In the genomic region with DNA sequence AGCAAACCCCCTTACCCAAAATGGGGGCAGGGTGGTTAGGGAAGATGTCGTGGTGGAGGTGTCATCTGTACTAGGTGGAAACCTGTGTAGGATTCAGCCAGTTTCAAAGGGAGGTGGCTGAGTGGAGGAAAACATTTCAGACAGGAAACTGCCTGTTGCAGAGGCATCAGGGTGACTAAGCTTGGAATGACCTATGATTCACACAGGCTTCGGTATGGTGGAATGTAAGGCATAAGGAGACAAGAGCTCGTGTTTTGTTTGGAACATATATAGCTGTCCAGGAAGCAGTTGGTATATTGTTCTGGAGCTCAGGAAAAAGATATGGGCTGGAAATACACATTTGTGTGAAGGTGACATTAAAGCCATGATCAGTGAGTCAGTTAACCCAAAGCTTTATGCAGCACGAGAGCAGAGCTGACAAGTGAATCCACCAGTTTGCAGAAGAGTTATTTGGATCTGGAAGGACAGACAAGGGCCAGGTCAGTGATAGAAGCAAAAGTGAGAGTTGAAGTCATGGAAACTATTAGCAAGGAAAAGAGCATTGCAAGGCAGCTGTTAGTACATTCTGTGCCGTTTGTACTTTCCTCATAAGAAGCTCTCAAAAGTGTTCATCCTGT, we compare ENCODE assay signal across 8 cellular contexts. TPM values are rescaled to one million over a fixed set of nuclear protein-coding genes. Genes with fewer than 3 reads are reported as not detected.
A peak's percentile ranks its signal among the peaks of the same experiment; 100 is the strongest.
DNase-seq lines count a peak whose midpoint lies in the region; ATAC-seq, FAIRE-seq and TF ChIP-seq lines count a peak whose summit lies in the region.

No MANE protein-coding gene starts in this region.

- H3K36me3 ChIP-seq in ACC112 (ENCODE audit: insufficient read depth, low read length) (peaks cover 76% of the 10 kb centered on the region), lung (ENCODE audit: control insufficient read depth in 2 of 2, insufficient read depth in 2 of 2, low read length in 2 of 2) (peaks cover 35 to 58% of the 10 kb centered on the region in 2 donors)

- H3K27me3 ChIP-seq in ACC112 (ENCODE audit: insufficient read depth, low read length) (no peaks in the 10 kb centered on the region), lung (ENCODE audit: control insufficient read depth, insufficient read depth) (no peaks in the 10 kb centered on the region)

- H3K9me3 ChIP-seq in lung (ENCODE audit: control insufficient read depth in 2 of 2, insufficient read depth in 1 of 2, low read length in 1 of 2) = no peaks in the 10 kb centered on the region

- WGBS in lung, 2 donors = 68 to 75% methylated on average over 5 of the region's 5 CpGs

- H3K27ac ChIP-seq in ACC112 (ENCODE audit: low read depth, low read length) (peak overlapping the region; percentile 96), lung (ENCODE audit: low read depth in 1 of 2, low read length in 1 of 2) (peak overlapping the region in 1 of 2 donors; percentile 26)

- FAIRE-seq in D721Med (lab: Jason Lieb, UNC) = no peak

- no peak for TF ChIP-seq CTCF in lung (IDR thresholded peaks at IDR 0.05; ENCODE audit: control extremely low read depth, extremely low read depth)
- no peak for TF ChIP-seq CTCF in D721Med (IDR thresholded peaks at IDR 0.05; ENCODE audit: insufficient read depth, missing control alignments)

- DNase-seq in HK-2 (ENCODE audit: unreplicated experiment) = peak; percentile 70
- peak; percentile 91 for DNase-seq in astrocyte of the hippocampus (ENCODE audit: low read depth, low spot score)
- DNase-seq in lung (ENCODE audit: low spot score) = no peak
- no peak for DNase-seq in NCI-H2171 treated with DMSO at 0.1 percent for 48 hours (lab: John Stamatoyannopoulos, UW)
- DNase-seq in D721Med (ENCODE audit: insufficient read length, low spot score) = no peak

- peaks cover 7% of the 10 kb centered on the region for H3K79me2 ChIP-seq in ACC112 (ENCODE audit: control insufficient read depth, insufficient read depth, low read length, unreplicated experiment)

- ATAC-seq in lung (ENCODE audit: insufficient read depth, low FRiP score) (peak; percentile 62), GM18909 (IDR thresholded peaks at IDR 0.05; ENCODE audit: poor library complexity, unreplicated experiment) (no peak), GM19467 (IDR thresholded peaks at IDR 0.05; ENCODE audit: unreplicated experiment) (no peak)

- H3K4me1 ChIP-seq in ACC112 (ENCODE audit: control insufficient read depth, insufficient read depth, low read length, unreplicated experiment) (peaks cover 60% of the 10 kb centered on the region), lung (ENCODE audit: control insufficient read depth in 2 of 2, insufficient read depth in 2 of 2, low read length in 2 of 2) (peaks cover 0 to under 1% of the 10 kb centered on the region in 2 donors)

- H3K4me3 ChIP-seq in ACC112 (ENCODE audit: low read depth, low read length) (peak overlapping the region; percentile 44), lung (no peak overlapping the region)

- H2AFZ ChIP-seq in ACC112 (ENCODE audit: low read length, unreplicated experiment) = no peak overlapping the region

RNA-seq across cellular contexts. Expression of a gene that starts 12.2 kb away (rescaled TPM):
- total RNA-seq in lung = 1 to 10 TPM; 6.2 to 7.3 TPM
- 1 to 10 TPM; 1.8 to 3.1 TPM for polyA plus RNA-seq in lung

RNA-seq across cellular contexts. Expression of a gene that starts 34.0 kb away (rescaled TPM):
- 10 to 100 TPM; 28.3 to 29.2 TPM for total RNA-seq in lung
- polyA plus RNA-seq in lung = 1 to 10 TPM; 8.7 to 9.0 TPM

RNA-seq across cellular contexts. Expression of a gene that starts 55.6 kb away (rescaled TPM):
- 1 to 10 TPM; 1.8 to 2.5 TPM for total RNA-seq in lung
- polyA plus RNA-seq in lung = 1 to 10 TPM in 1 of 2 donors, under 1 TPM in 1; 0.75 to 1.2 TPM

Comparison
In these comparisons a context has a peak if more than half of its experiments do, and no peak if none do; other contexts are left out.
1. DNase-seq: peak in HK-2 (single experiment) and astrocyte of the hippocampus (single experiment); none in lung (single experiment), NCI-H2171 treated with DMSO at 0.1 percent for 48 hours (single experiment) and D721Med (single experiment).